Comparison of ENCODE assay signal across 18 cellular contexts in the genomic region with DNA sequence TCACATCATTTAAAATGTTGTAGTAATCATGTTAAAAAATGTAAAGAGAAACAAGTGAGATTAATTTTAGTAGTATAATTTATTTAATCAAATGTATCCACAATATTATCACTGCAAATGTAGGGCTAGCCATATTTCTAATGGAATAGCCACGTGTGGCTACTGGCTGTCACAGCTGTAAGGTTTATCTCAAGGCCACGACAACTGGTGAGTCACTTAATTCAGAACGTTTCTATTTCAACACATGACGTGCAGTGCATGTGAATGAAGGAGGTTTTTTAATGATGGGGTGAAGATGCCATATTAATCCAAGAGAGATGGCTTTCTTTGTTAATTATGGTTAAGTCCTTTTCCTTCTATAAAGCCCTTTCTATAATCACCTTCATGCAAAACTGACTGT.
DNase-seq lines count a peak whose midpoint lies in the region; TF ChIP-seq lines count a peak whose summit lies in the region.
"Had no signal": no experiment of that assay in that cellular context is flagged by ENCODE, and none has a peak within 500 bp of the region (broad histone marks: within the 10 kb centered on the region; RNA-seq: fewer than 3 reads in every experiment).

No MANE protein-coding gene starts in this region.

- H3K27me3 ChIP-seq in right atrium auricular region (no peaks in the 10 kb centered on the region), testis (no peaks in the 10 kb centered on the region), esophagus squamous epithelium (no peaks in the 10 kb centered on the region)

- no peaks in the 10 kb centered on the region for H3K9me3 ChIP-seq in right atrium auricular region
- H3K9me3 ChIP-seq in testis: no peaks in the 10 kb centered on the region
- no peaks in the 10 kb centered on the region for H3K9me3 ChIP-seq in esophagus squamous epithelium

- no peak for TF ChIP-seq POLR2A in testis (IDR thresholded peaks at IDR 0.05)
- TF ChIP-seq POLR2A in esophagus squamous epithelium (IDR thresholded peaks at IDR 0.05): no peak

- no peak overlapping the region for H3K4me3 ChIP-seq in choroid plexus epithelial cell (ENCODE audit: low read depth, low read length)
- no peak overlapping the region for H3K4me3 ChIP-seq in right atrium auricular region
- H3K4me3 ChIP-seq in testis: no peak overlapping the region
- no peak overlapping the region for H3K4me3 ChIP-seq in esophagus squamous epithelium
- H3K4me3 ChIP-seq: SK-N-MC had no signal

- WGBS in testis, 2 donors: 37 to 47% methylated on average over 4 of the region's 4 CpGs
- WGBS in esophagus squamous epithelium, 2 donors: 54 to 63% methylated on average over 4 of the region's 4 CpGs

- TF ChIP-seq CTCF in choroid plexus epithelial cell (conservative IDR thresholded peaks at IDR 0.05; ENCODE audit: low read depth, low read length) (no peak), right atrium auricular region (IDR thresholded peaks at IDR 0.05) (no peak), testis (IDR thresholded peaks at IDR 0.05) (no peak), esophagus squamous epithelium (IDR thresholded peaks at IDR 0.05) (no peak)

- H3K4me1 ChIP-seq in right atrium auricular region: peaks cover 0 to 48% of the 10 kb centered on the region in 2 donors
- peaks cover 50% of the 10 kb centered on the region for H3K4me1 ChIP-seq in testis
- peaks cover 0 to 39% (median 18%) of the 10 kb centered on the region in 3 donors for H3K4me1 ChIP-seq in esophagus squamous epithelium

- intact Hi-C loops in testis (cut with DNase I; ENCODE audit: low total_unique reads): no loop called here
- intact Hi-C loops in esophagus squamous epithelium (cut with DNase I): no loop called here

- H3K36me3 ChIP-seq in right atrium auricular region: no peaks in the 10 kb centered on the region
- H3K36me3 ChIP-seq in testis (ENCODE audit: low read depth, missing control alignments): no peaks in the 10 kb centered on the region
- H3K36me3 ChIP-seq in esophagus squamous epithelium: no peaks in the 10 kb centered on the region

- DNase-seq in MV-4-11 (lab: John Stamatoyannopoulos, UW) (peak; percentile 31), choroid plexus epithelial cell (ENCODE audit: low read depth) (peak; percentile 76), right atrium auricular region (ENCODE audit: low spot score) (no peak), testis (peak; percentile 55), NCI-H82 (lab: John Stamatoyannopoulos, UW) (no peak), OCI-M2 (lab: John Stamatoyannopoulos, UW; ENCODE audit: unreplicated experiment) (no peak), substantia nigra (lab: John Stamatoyannopoulos, UW) (no peak), esophagus squamous epithelium (lab: John Stamatoyannopoulos, UW) (no peak)
- DNase-seq: activated CD4-positive, alpha-beta memory T cell treated with anti-CD3 and anti-CD28 coated beads for 36 hours; anterior cingulate cortex; CD8-positive, alpha-beta T cell; effector memory CD4-positive, alpha-beta T cell; kidney glomerular epithelial cell; NCI-H1092 treated with DMSO at 0.1 percent for 48 hours; NCI-H2171; stimulated activated CD4-positive, alpha-beta T cell treated with anti-CD3 and anti-CD28 coated beads, Interleukin-2, amount 100 ng/mL, for 24 hours; stimulated activated CD8-positive, alpha-beta memory T cell treated with anti-CD3 and anti-CD28 coated beads, Interleukin-4, amount 100 ng/mL, for 48 hours had no signal

- H3K27ac ChIP-seq in right atrium auricular region: peak overlapping the region; percentile 80 to 92
- peak overlapping the region in 1 of 2 donors; percentile 86 for H3K27ac ChIP-seq in testis
- H3K27ac ChIP-seq in substantia nigra (ENCODE audit: low read depth, low read length, poor library complexity, severe bottlenecking): no peak overlapping the region
- H3K27ac ChIP-seq in esophagus squamous epithelium: peak overlapping the region in 2 of 4 donors; percentile 51 to 76
- H3K27ac ChIP-seq: SK-N-MC had no signal

Comparison
In these comparisons a context has a peak if more than half of its experiments do, and no peak if none do; other contexts are left out.
1. DNase-seq: peak in MV-4-11 (single experiment), choroid plexus epithelial cell (single experiment) and testis (single experiment); none in right atrium auricular region (single experiment), NCI-H82 (single experiment), OCI-M2 (single experiment), substantia nigra (0 of 49) and esophagus squamous epithelium (single experiment).